Comparison of ENCODE assay signal across 8 cellular contexts in the genomic region with DNA sequence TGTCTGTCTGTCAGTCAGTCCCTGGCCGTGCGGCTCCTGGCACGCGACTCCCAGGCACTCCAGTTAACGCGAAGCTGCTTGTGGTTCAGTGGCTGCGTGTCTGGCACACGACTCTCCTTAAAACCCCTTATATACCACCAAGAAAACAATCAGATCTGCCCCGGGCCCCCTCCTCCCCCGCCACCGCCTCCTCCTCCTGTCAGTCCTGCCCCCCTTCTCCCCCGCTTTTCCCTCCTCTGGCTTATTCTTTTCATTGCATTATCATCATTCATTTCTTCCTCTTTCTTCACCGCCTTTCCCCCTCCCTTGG. TPM values are rescaled to one million over a fixed set of nuclear protein-coding genes. Genes with fewer than 3 reads are reported as not detected.
A peak's percentile ranks its signal among the peaks of the same experiment; 100 is the strongest.
DNase-seq lines count a peak whose midpoint lies in the region; ATAC-seq and TF ChIP-seq lines count a peak whose summit lies in the region.

Gene NEUROG2 (minus strand): TSS at position 105 of the 310 bp plus-strand sequence. CDS start 705 bp downstream, outside the sequence.

- H3K4me1 ChIP-seq in HEK293 (ENCODE audit: control insufficient read depth, insufficient read depth, low read length) = no peaks in the 10 kb centered on the region
- H3K4me1 ChIP-seq in iPS DF 6.9 (ENCODE audit: control insufficient read depth, insufficient read depth, low read length) = peaks cover 7% of the 10 kb centered on the region; the same call in 1 of the 2 replicates

- peak within 1 kb of the TSS; percentile 49 for H3K4me3 ChIP-seq in HEK293 (ENCODE audit: low read depth, low read length)
- peak within 1 kb of the TSS; percentile 31; the same call in 1 of the 2 replicates for H3K4me3 ChIP-seq in iPS DF 6.9 (ENCODE audit: low read length)

- peaks cover 7% of the 10 kb centered on the region for H3K9me3 Mint-ChIP-seq in activated B cell treated with CpG ODN at 0.5 μM for 24 hours
- no peaks in the 10 kb centered on the region for H3K9me3 Mint-ChIP-seq in stimulated activated effector memory CD8-positive, alpha-beta T cell treated with anti-CD3 and anti-CD28 coated beads, Interleukin-12 subunit alpha, Interleukin-12 subunit beta, amount 100 ng/mL, for 72 hours

- peaks cover 2% of the 10 kb centered on the region for H3K36me3 Mint-ChIP-seq in activated B cell treated with CpG ODN at 0.5 μM for 24 hours (ENCODE audit: low read depth)
- H3K36me3 Mint-ChIP-seq in stimulated activated effector memory CD8-positive, alpha-beta T cell treated with anti-CD3 and anti-CD28 coated beads, Interleukin-12 subunit alpha, Interleukin-12 subunit beta, amount 100 ng/mL, for 72 hours = no peaks in the 10 kb centered on the region

- DNase-seq in activated B cell treated with CpG ODN at 0.5 μM for 24 hours (peak; percentile 42), iPS DF 6.9 (ENCODE audit: low read depth, low spot score) (no peak), DMS153 treated with DMSO at 0.1 percent for 48 hours (lab: John Stamatoyannopoulos, UW; ENCODE audit: unreplicated experiment) (no peak), NCI-H2227 (lab: John Stamatoyannopoulos, UW; ENCODE audit: unreplicated experiment) (no peak)
- DNase-seq in stimulated activated effector memory CD8-positive, alpha-beta T cell treated with anti-CD3 and anti-CD28 coated beads, Interleukin-12 subunit alpha, Interleukin-12 subunit beta, amount 100 ng/mL, for 72 hours (ENCODE audit: low spot score in 2 of 2) = no peak

- WGBS in iPS DF 6.9 (ENCODE audit: insufficient coverage, insufficient read length) = no CpG with 5 or more reads among the region's 13 CpGs

- H3K4me3 Mint-ChIP-seq in activated B cell treated with CpG ODN at 0.5 μM for 24 hours = peak within 1 kb of the TSS; percentile 92
- H3K4me3 Mint-ChIP-seq in stimulated activated effector memory CD8-positive, alpha-beta T cell treated with anti-CD3 and anti-CD28 coated beads, Interleukin-12 subunit alpha, Interleukin-12 subunit beta, amount 100 ng/mL, for 72 hours = peak within 1 kb of the TSS; percentile 91

- CTCF ChIA-PET in HEK293 (lab: Yijun Ruan, JAX) (interaction anchor here (0.6 to 1.3 kb wide), 5 partner anchors 8 to 187 kb away, joined by 3 to 5 read pairs (median 4); no protein-coding TSS in a partner anchor), activated B cell treated with CpG ODN at 0.5 μM for 24 hours (lab: Charles Lee) (interaction anchor here (0.8 kb wide), 1 partner anchor 188 kb away, joined by 3 read pairs; no protein-coding TSS in a partner anchor)

- no peak for ATAC-seq in activated B cell treated with CpG ODN at 0.5 μM for 24 hours (ENCODE audit: low read depth)
- no peak for ATAC-seq in stimulated activated effector memory CD8-positive, alpha-beta T cell treated with anti-CD3 and anti-CD28 coated beads, Interleukin-12 subunit alpha, Interleukin-12 subunit beta, amount 100 ng/mL, for 72 hours
- no peak for ATAC-seq in GM21423 (IDR thresholded peaks at IDR 0.05; ENCODE audit: unreplicated experiment)
- no peak for ATAC-seq in HG03135 (IDR thresholded peaks at IDR 0.05; ENCODE audit: unreplicated experiment)

- no peaks in the 10 kb centered on the region for H3K36me3 ChIP-seq in HEK293 (ENCODE audit: control insufficient read depth in 2 of 2, insufficient read depth in 1 of 2, low read length in 2 of 2)
- H3K36me3 ChIP-seq in iPS DF 6.9 (ENCODE audit: control insufficient read depth, insufficient read depth, low read length) = no peaks in the 10 kb centered on the region

- peaks cover 50% of the 10 kb centered on the region for H3K4me1 Mint-ChIP-seq in activated B cell treated with CpG ODN at 0.5 μM for 24 hours
- peaks cover 54% of the 10 kb centered on the region for H3K4me1 Mint-ChIP-seq in stimulated activated effector memory CD8-positive, alpha-beta T cell treated with anti-CD3 and anti-CD28 coated beads, Interleukin-12 subunit alpha, Interleukin-12 subunit beta, amount 100 ng/mL, for 72 hours

- TF ChIP-seq CTCF in HEK293 (tag by site-specific recombination; IDR thresholded peaks at IDR 0.05) (no peak), activated B cell treated with CpG ODN at 0.5 μM for 24 hours (IDR thresholded peaks at IDR 0.05) (no peak)

- peak within 1 kb of the TSS; percentile 62 for H3K27ac Mint-ChIP-seq in activated B cell treated with CpG ODN at 0.5 μM for 24 hours
- H3K27ac Mint-ChIP-seq in stimulated activated effector memory CD8-positive, alpha-beta T cell treated with anti-CD3 and anti-CD28 coated beads, Interleukin-12 subunit alpha, Interleukin-12 subunit beta, amount 100 ng/mL, for 72 hours = peak within 1 kb of the TSS; percentile 13

- no peaks in the 10 kb centered on the region for H3K9me3 ChIP-seq in HEK293 (ENCODE audit: control insufficient read depth, insufficient read depth, low read depth, low read length)
- H3K9me3 ChIP-seq in iPS DF 6.9 (ENCODE audit: control insufficient read depth, insufficient read depth, low read length) = no peaks in the 10 kb centered on the region

- peaks cover 84% of the 10 kb centered on the region for H3K27me3 Mint-ChIP-seq in activated B cell treated with CpG ODN at 0.5 μM for 24 hours

- POLR2A ChIA-PET in HEK293 (lab: Yijun Ruan, JAX) (interaction anchor here (0.6 to 0.7 kb wide), 2 partner anchors 22 to 108 kb away, joined by 4 to 14 read pairs; no protein-coding TSS in a partner anchor), activated B cell treated with CpG ODN at 0.5 μM for 24 hours (lab: Charles Lee) (interaction anchor here (0.6 kb wide), 1 partner anchor 249 kb away, joined by 3 read pairs; no protein-coding TSS in a partner anchor)

- H3K27ac ChIP-seq in HEK293 (ENCODE audit: extremely low read depth, low read depth, low read length) (peak within 1 kb of the TSS; percentile 59; the same call in 1 of the 2 replicates), iPS DF 6.9 (ENCODE audit: low read length) (no peak within 1 kb of the TSS)

- H3K27me3 ChIP-seq in iPS DF 6.9 (ENCODE audit: control insufficient read depth, insufficient read depth, low read length) = peaks cover 79% of the 10 kb centered on the region

- intact Hi-C loops in activated B cell treated with CpG ODN at 0.5 μM for 24 hours (cut with micrococcal nuclease) = loop anchor here (2.0 to 5.0 kb wide), 2 partner anchors 285 to 1889 kb away; partner anchors contain the start of gene AP1AR

TF ChIP-seq in HEK293, 187 proteins besides CTCF, POLR2A, EP300 and RAD21 (continues in another document):
- TF ChIP-seq PRDM4 (tag by site-specific recombination; IDR thresholded peaks at IDR 0.05) (0 out of 2 replicates have a peak, but pooled peaks have one; percentile 8), ZNF23 (tag by site-specific recombination; IDR thresholded peaks at IDR 0.05; ENCODE audit: borderline replicate concordance) (no peak), ZNF26 (tag by site-specific recombination; IDR thresholded peaks at IDR 0.05) (no peak), ZNF354C (tag by site-specific recombination; IDR thresholded peaks at IDR 0.05; ENCODE audit: borderline replicate concordance, low read depth) (no peak), OSR2 (tag by site-specific recombination; IDR thresholded peaks at IDR 0.05) (no peak; the same call in 1 of the 2 replicates), KLF7 (tag by site-specific recombination; IDR thresholded peaks at IDR 0.05; ENCODE audit: borderline replicate concordance) (no peak), ZNF785 (tag by site-specific recombination; IDR thresholded peaks at IDR 0.05) (no peak), ZNF747 (tag by site-specific recombination; IDR thresholded peaks at IDR 0.05) (no peak), ZNF555 (tag by site-specific recombination; conservative IDR thresholded peaks at IDR 0.05) (no peak), GLIS1 (tag by site-specific recombination; IDR thresholded peaks at IDR 0.05) (no peak), ZNF324 (tag by site-specific recombination; IDR thresholded peaks at IDR 0.05) (no peak), EGR2 (tag by site-specific recombination; IDR thresholded peaks at IDR 0.05; ENCODE audit: low read depth) (0 out of 2 replicates have a peak, but pooled peaks have one; percentile 25)

RNA-seq across cellular contexts. Expression of gene NEUROG2, which starts in this region (rescaled TPM):
- not detected in 2 replicates for total RNA-seq in activated B cell treated with CpG ODN at 0.5 μM for 24 hours

Comparison
In these comparisons a context has a peak if more than half of its experiments do, and no peak if none do; other contexts are left out.
1. Peak in DNase-seq in activated B cell treated with CpG ODN at 0.5 μM for 24 hours; RNA of the gene not detected or under 1 TPM.